Comparison of ENCODE assay signal across 8 cellular contexts in the genomic region with DNA sequence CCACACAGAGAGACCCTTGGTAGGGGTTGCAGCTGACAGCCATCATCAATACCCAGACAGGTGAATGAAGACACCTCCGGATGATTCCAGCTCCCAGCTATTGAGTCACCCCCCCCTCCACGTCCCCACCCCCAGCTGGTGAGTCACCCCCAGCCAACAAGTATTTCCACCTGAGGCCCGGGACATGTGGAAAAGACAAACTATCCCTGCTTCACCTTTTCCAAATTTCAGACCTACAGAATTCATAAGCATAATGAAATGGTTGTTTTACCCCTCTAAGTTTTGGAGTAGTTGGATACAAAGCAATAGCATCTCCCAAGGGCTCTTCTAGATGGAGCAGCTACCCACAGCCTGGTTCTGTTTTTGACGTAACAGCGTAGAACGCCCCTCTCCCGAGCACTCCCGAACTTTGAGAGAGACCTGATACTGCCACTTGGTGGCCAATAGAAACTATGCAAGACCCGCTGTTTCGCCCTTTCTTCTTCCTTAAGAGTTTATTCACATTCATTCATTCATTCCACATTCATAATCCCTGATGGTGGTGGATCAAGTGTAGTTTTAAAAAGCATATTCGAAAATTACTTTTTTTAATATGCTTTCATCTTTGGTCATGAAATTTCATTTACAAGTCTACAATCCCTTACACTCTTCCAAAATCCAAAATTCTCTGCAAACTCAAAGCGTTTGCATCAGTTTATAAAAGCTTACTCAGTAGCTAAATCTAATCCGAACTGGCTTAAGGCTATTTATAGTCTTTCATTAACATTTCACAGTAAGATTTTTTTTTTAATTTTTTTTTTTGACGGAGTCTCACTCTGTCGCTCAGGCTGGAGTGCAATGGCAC. TPM values are rescaled to one million over a fixed set of nuclear protein-coding genes. Genes with fewer than 3 reads are reported as not detected.
DNase-seq lines count a peak whose midpoint lies in the region; ATAC-seq and TF ChIP-seq lines count a peak whose summit lies in the region.

No MANE protein-coding gene starts in this region.

- ATAC-seq in heart left ventricle (no peak), right cardiac atrium (peak; percentile 29 to 61), GM19455 (IDR thresholded peaks at IDR 0.05; ENCODE audit: unreplicated experiment) (no peak), GM19351 (IDR thresholded peaks at IDR 0.05; ENCODE audit: unreplicated experiment) (no peak)

- no peaks in the 10 kb centered on the region for H3K36me3 ChIP-seq in heart left ventricle

- TF ChIP-seq CTCF in heart left ventricle (IDR thresholded peaks at IDR 0.05), result peak in 11 of 12 donors; percentile 34 to 78 (median 62)

- TF ChIP-seq POLR2A in heart left ventricle (IDR thresholded peaks at IDR 0.05), result no peak

- H3K9me3 ChIP-seq in heart left ventricle, result peaks cover 0 to 5% (median 0%) of the 10 kb centered on the region in 12 donors
- H3K9me3 ChIP-seq in right cardiac atrium (ENCODE audit: control insufficient read depth, low read length), result peaks cover 2% of the 10 kb centered on the region

- no peak overlapping the region for H3K27ac ChIP-seq in heart left ventricle
- H3K27ac ChIP-seq in right cardiac atrium (ENCODE audit: low read length), result no peak overlapping the region

- intact Hi-C loops in heart left ventricle (cut with DNase I) (loop anchor here in 3 of 10 donors (1.0 to 5.0 kb wide), 2 partner anchors 143 to 144 kb away; no protein-coding TSS in a partner anchor), cardiac septum (cut with DNase I) (no loop called here), right cardiac atrium (cut with DNase I) (no loop called here)

- H3K4me1 ChIP-seq in heart left ventricle, result no peaks in the 10 kb centered on the region
- H3K4me1 ChIP-seq in right cardiac atrium (ENCODE audit: control insufficient read depth, insufficient read depth, low read length), result no peaks in the 10 kb centered on the region

- no peak overlapping the region for H3K4me3 ChIP-seq in heart left ventricle
- H3K4me3 ChIP-seq in right cardiac atrium (ENCODE audit: low read length), result no peak overlapping the region

- no peaks in the 10 kb centered on the region for H3K27me3 ChIP-seq in heart left ventricle
- H3K27me3 ChIP-seq in right cardiac atrium (ENCODE audit: control insufficient read depth, insufficient read depth), result no peaks in the 10 kb centered on the region

- WGBS in heart left ventricle, 4 donors, result 40 to 49% (median 42%) methylated on average over 15 of the region's 15 CpGs
- WGBS in right cardiac atrium, result 46% methylated on average over 15 of the region's 15 CpGs

- DNase-seq in heart left ventricle (no peak), cardiac septum (ENCODE audit: low spot score) (no peak), NCI-H2196 (lab: John Stamatoyannopoulos, UW; ENCODE audit: unreplicated experiment) (peak; percentile 53), activated T-cell treated with anti-CD3 and anti-CD28 coated beads for 48 hours (ENCODE audit: low read depth) (peak; percentile 15), right cardiac atrium (peak in 1 of 3 donors; percentile 59)
- peak; percentile 24 for DNase-seq in stimulated activated CD4-positive, alpha-beta T cell treated with anti-CD3 and anti-CD28 coated beads, Interleukin-4, amount 100 ng/mL, for 1 hour

RNA-seq across cellular contexts. Expression of a gene that starts 15.1 kb away (rescaled TPM):
- total RNA-seq in heart left ventricle (10 to 100 TPM in 1 of 9 donors, 1 to 10 TPM in 8; 3.4 to 11.8 (median 6.9) TPM), cardiac septum (1.7 TPM), right cardiac atrium (1 to 10 TPM; 5.1 to 9.1 (median 7.0) TPM)
- polyA plus RNA-seq in heart left ventricle (10 to 100 TPM in 1 of 2 donors, 1 to 10 TPM in 1; 1.9 to 12.2 TPM), right cardiac atrium (4.9 TPM)

RNA-seq across cellular contexts. Expression of a gene that starts 42.2 kb away (rescaled TPM):
- 1 to 10 TPM; 2.3 to 4.1 (median 3.5) TPM for total RNA-seq in heart left ventricle
- polyA plus RNA-seq in heart left ventricle, result 1 to 10 TPM; 2.4 to 6.4 TPM
- 3.0 TPM for total RNA-seq in cardiac septum
- total RNA-seq in right cardiac atrium, result 1 to 10 TPM; 3.1 to 3.6 (median 3.4) TPM
- 3.3 TPM for polyA plus RNA-seq in right cardiac atrium

Comparison
In these comparisons a context has a peak if more than half of its experiments do, and no peak if none do; other contexts are left out.
1. ATAC-seq: peak in right cardiac atrium (2 of 2); none in heart left ventricle (0 of 4), GM19455 (single experiment) and GM19351 (single experiment).
2. DNase-seq: peak in NCI-H2196 (single experiment), activated T-cell treated with anti-CD3 and anti-CD28 coated beads for 48 hours (single experiment) and stimulated activated CD4-positive, alpha-beta T cell treated with anti-CD3 and anti-CD28 coated beads, Interleukin-4, amount 100 ng/mL, for 1 hour (single experiment); none in heart left ventricle (0 of 5) and cardiac septum (single experiment).